In the genomic region with DNA sequence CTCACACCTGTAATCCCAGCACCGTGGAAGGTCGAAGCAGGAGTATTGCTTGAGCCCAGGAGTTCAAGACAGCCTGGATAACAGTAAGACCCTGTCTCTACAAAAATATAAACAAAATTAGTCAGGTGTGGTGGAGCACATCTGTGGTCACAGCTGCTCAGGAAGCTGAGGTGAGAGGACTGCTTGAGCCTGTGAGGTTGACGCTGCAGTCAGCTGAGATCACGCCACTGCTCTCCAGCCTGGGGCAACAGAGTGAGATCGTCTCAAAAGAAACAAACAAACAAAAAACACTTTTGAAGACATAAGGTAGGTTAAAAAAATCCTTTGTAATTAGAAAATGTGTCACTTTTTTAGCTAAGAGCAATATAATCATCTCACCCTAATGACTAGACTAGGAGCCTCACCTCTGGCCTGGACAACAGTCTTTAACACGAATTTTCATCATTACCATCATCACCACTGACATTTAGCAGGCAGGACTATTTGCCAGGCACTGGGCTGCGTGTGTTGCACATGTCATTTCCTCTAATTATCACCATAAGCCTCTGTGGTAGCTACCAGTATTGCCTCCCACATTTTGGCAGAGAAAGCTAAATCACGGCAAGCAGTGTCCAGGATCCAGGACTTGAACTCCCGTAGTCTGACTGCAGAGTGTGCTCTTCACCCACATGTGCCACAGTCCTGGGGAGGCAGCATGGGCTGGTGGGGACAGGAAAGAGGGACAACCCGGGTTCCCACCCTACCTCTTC, we compare ENCODE assay signal across 8 cellular contexts. TPM values are rescaled to one million over a fixed set of nuclear protein-coding genes. Genes with fewer than 3 reads are reported as not detected.
DNase-seq lines count a peak whose midpoint lies in the region; ATAC-seq and TF ChIP-seq lines count a peak whose summit lies in the region.

No MANE protein-coding gene starts in this region.

- DNase-seq in naive thymus-derived CD4-positive, alpha-beta T cell: no peak
- DNase-seq in mesothelial cell of epicardium (ENCODE audit: low spot score in 2 of 2, unreplicated experiment in 2 of 2): no peak
- DNase-seq in uterus: no peak
- DNase-seq in NCI-H1436 (lab: John Stamatoyannopoulos, UW): no peak
- DNase-seq in midbrain (lab: John Stamatoyannopoulos, UW): no peak

- CTCF ChIA-PET in naive thymus-derived CD4-positive, alpha-beta T cell (lab: Charles Lee): no interaction called here

- no peaks in the 10 kb centered on the region for H3K27me3 Mint-ChIP-seq in naive thymus-derived CD4-positive, alpha-beta T cell
- no peaks in the 10 kb centered on the region for H3K27me3 Mint-ChIP-seq in mesothelial cell of epicardium (ENCODE audit: low read depth)

- no peaks in the 10 kb centered on the region for H3K4me1 ChIP-seq in naive thymus-derived CD4-positive, alpha-beta T cell (ENCODE audit: control insufficient read depth in 2 of 2, insufficient read depth in 2 of 2, low read length in 2 of 2)
- H3K4me1 ChIP-seq in uterus: no peaks in the 10 kb centered on the region

- peaks cover 5 to 36% (median 9%) of the 10 kb centered on the region in 5 donors for H3K36me3 Mint-ChIP-seq in naive thymus-derived CD4-positive, alpha-beta T cell
- peaks cover 39% of the 10 kb centered on the region for H3K36me3 Mint-ChIP-seq in mesothelial cell of epicardium

- H3K36me3 ChIP-seq in naive thymus-derived CD4-positive, alpha-beta T cell (ENCODE audit: control insufficient read depth in 2 of 3, insufficient read depth in 3 of 3, low read length in 3 of 3): peaks cover 0 to 41% (median 7%) of the 10 kb centered on the region in 3 experiments
- H3K36me3 ChIP-seq in uterus: no peaks in the 10 kb centered on the region

- TF ChIP-seq CTCF in mesothelial cell of epicardium (IDR thresholded peaks at IDR 0.05; ENCODE audit: unreplicated experiment) (no peak), uterus (IDR thresholded peaks at IDR 0.05) (no peak)

- no peak overlapping the region for H3K4me3 Mint-ChIP-seq in naive thymus-derived CD4-positive, alpha-beta T cell
- H3K4me3 Mint-ChIP-seq in mesothelial cell of epicardium: no peak overlapping the region

- POLR2A ChIA-PET in naive thymus-derived CD4-positive, alpha-beta T cell (lab: Charles Lee): no interaction called here

- H3K9me3 ChIP-seq in naive thymus-derived CD4-positive, alpha-beta T cell (ENCODE audit: control insufficient read depth in 2 of 3, low read length in 3 of 3): no peaks in the 10 kb centered on the region
- no peaks in the 10 kb centered on the region for H3K9me3 ChIP-seq in uterus

- peak overlapping the region in 8 of 9 donors; percentile 34 to 84 (median 60) for H3K27ac Mint-ChIP-seq in naive thymus-derived CD4-positive, alpha-beta T cell
- no peak overlapping the region for H3K27ac Mint-ChIP-seq in mesothelial cell of epicardium

- H3K4me1 Mint-ChIP-seq in naive thymus-derived CD4-positive, alpha-beta T cell: peaks cover 0 to 9% (median 0%) of the 10 kb centered on the region in 7 donors
- no peaks in the 10 kb centered on the region for H3K4me1 Mint-ChIP-seq in mesothelial cell of epicardium

- H3K27me3 ChIP-seq in naive thymus-derived CD4-positive, alpha-beta T cell (ENCODE audit: control insufficient read depth in 2 of 2, insufficient read depth in 2 of 2, low read length in 2 of 2): no peaks in the 10 kb centered on the region
- no peaks in the 10 kb centered on the region for H3K27me3 ChIP-seq in uterus

- no peak overlapping the region for H3K27ac ChIP-seq in naive thymus-derived CD4-positive, alpha-beta T cell (ENCODE audit: low read depth, low read length)
- no peak overlapping the region for H3K27ac ChIP-seq in uterus

- H3K4me3 ChIP-seq in naive thymus-derived CD4-positive, alpha-beta T cell (ENCODE audit: low read length): no peak overlapping the region
- H3K4me3 ChIP-seq in uterus: no peak overlapping the region

- TF ChIP-seq POLR2A in uterus (IDR thresholded peaks at IDR 0.05): no peak

- ATAC-seq in GM18511 (IDR thresholded peaks at IDR 0.05; ENCODE audit: unreplicated experiment): peak; percentile 99
- peak; percentile 95 for ATAC-seq in GM21529 (IDR thresholded peaks at IDR 0.05; ENCODE audit: unreplicated experiment)
- peak; percentile 96 for ATAC-seq in HG03558 (IDR thresholded peaks at IDR 0.05; ENCODE audit: extremely low read depth, unreplicated experiment)
- ATAC-seq in naive thymus-derived CD4-positive, alpha-beta T cell: peak; percentile 75

- H3K9me3 Mint-ChIP-seq in naive thymus-derived CD4-positive, alpha-beta T cell: no peaks in the 10 kb centered on the region
- peaks cover 2% of the 10 kb centered on the region for H3K9me3 Mint-ChIP-seq in mesothelial cell of epicardium

- intact Hi-C loops in naive thymus-derived CD4-positive, alpha-beta T cell (cut with micrococcal nuclease): no loop called here
- intact Hi-C loops in uterus (cut with DNase I; ENCODE audit: low total_unique reads): no loop called here

RNA-seq across cellular contexts. Expression of a gene that starts 4.6 kb away (rescaled TPM):
- total RNA-seq in naive thymus-derived CD4-positive, alpha-beta T cell: under 1 TPM in 4 of 5 experiments, not detected in 1; 0.35 to 0.87 (median 0.63) TPM
- under 1 TPM in 1 of 2 donors, not detected in 1; 0.23 TPM for polyA plus RNA-seq in naive thymus-derived CD4-positive, alpha-beta T cell
- total RNA-seq in mesothelial cell of epicardium (0.14 to 0.16 TPM (median 0.16 TPM) in 3 replicates), uterus (under 1 TPM in 1 of 4 donors, not detected in 3; 0.14 TPM)

RNA-seq across cellular contexts. Expression of a gene that starts 46.5 kb away (rescaled TPM):
- 10 to 100 TPM in 3 of 5 experiments, 1 to 10 TPM in 2; 6.5 to 22.6 (median 14.5) TPM for total RNA-seq in naive thymus-derived CD4-positive, alpha-beta T cell
- polyA plus RNA-seq in naive thymus-derived CD4-positive, alpha-beta T cell: 10 to 100 TPM in 1 of 2 donors, 1 to 10 TPM in 1; 9.4 to 22.9 TPM
- total RNA-seq in mesothelial cell of epicardium (16.1 to 18.7 TPM (median 16.9 TPM) in 3 replicates), uterus (100 to 1,000 TPM in 1 of 4 donors, 10 to 100 TPM in 3; 22.5 to 105 (median 51.1) TPM)
